22 cellular contexts compared by ENCODE assay signal in genomic region chrX:39073131-39073530, GRCh38.
"Had no signal": no experiment of that assay in that cellular context is flagged by ENCODE, and none has a peak within 500 bp of the region (broad histone marks: within the 10 kb centered on the region; RNA-seq: fewer than 3 reads in every experiment).

No MANE protein-coding gene starts in this region.

- H3K27ac Mint-ChIP-seq: endodermal cell; immature natural killer cell; naive thymus-derived CD4-positive, alpha-beta T cell; stimulated activated naive CD8-positive, alpha-beta T cell treated with anti-CD3 and anti-CD28 coated beads, Interleukin-15, amount 100 ng/mL, for 72 hours had no signal

- H3K4me1 Mint-ChIP-seq: endodermal cell; immature natural killer cell; naive thymus-derived CD4-positive, alpha-beta T cell; nephron progenitor cell; stimulated activated naive B cell treated with anti-CD40 and anti-IgM and Interleukin-4, amounts not matched to agents 10 μg/mL and 1 μg/mL and 100 μg/mL, for 72 hours; stimulated activated naive CD8-positive, alpha-beta T cell treated with anti-CD3 and anti-CD28 coated beads, Interleukin-15, amount 100 ng/mL, for 72 hours had no signal

- ATAC-seq: gastroesophageal sphincter; naive thymus-derived CD4-positive, alpha-beta T cell; psoas muscle; sciatic nerve; stimulated activated naive B cell treated with anti-CD40 and anti-IgM and Interleukin-4, amounts not matched to agents 10 μg/mL and 1 μg/mL and 100 μg/mL, for 72 hours; stimulated activated naive CD8-positive, alpha-beta T cell treated with anti-CD3 and anti-CD28 coated beads, Interleukin-15, amount 100 ng/mL, for 72 hours had no signal

- H3K36me3 Mint-ChIP-seq: immature natural killer cell; stimulated activated naive B cell treated with anti-CD40 and anti-IgM and Interleukin-4, amounts not matched to agents 10 μg/mL and 1 μg/mL and 100 μg/mL, for 72 hours had no signal

- H3K79me2 ChIP-seq: parathyroid adenoma had no signal

- H3K9ac ChIP-seq: parathyroid adenoma had no signal

- H3K36me3 ChIP-seq: esophagus muscularis mucosa, gastroesophageal sphincter, spleen, thoracic aorta, transverse colon had no signal

- H3K4me3 Mint-ChIP-seq: endodermal cell; immature natural killer cell; naive thymus-derived CD4-positive, alpha-beta T cell; nephron progenitor cell; stimulated activated naive B cell treated with anti-CD40 and anti-IgM and Interleukin-4, amounts not matched to agents 10 μg/mL and 1 μg/mL and 100 μg/mL, for 72 hours; stimulated activated naive CD8-positive, alpha-beta T cell treated with anti-CD3 and anti-CD28 coated beads, Interleukin-15, amount 100 ng/mL, for 72 hours had no signal

- H3K9me3 ChIP-seq: gastroesophageal sphincter, psoas muscle, thoracic aorta, transverse colon had no signal

- H2AFZ ChIP-seq: parathyroid adenoma had no signal

- H3K4me1 ChIP-seq: esophagus muscularis mucosa, gastroesophageal sphincter, parathyroid adenoma, psoas muscle, spleen, transverse colon had no signal

- DNase-seq: effector CD4-positive, alpha-beta T cell; endodermal cell; glutamatergic neuron; immature natural killer cell; naive thymus-derived CD4-positive, alpha-beta T cell; nephron progenitor cell; psoas muscle; retina; spleen; stimulated activated CD4-positive, alpha-beta T cell treated with anti-CD3 and anti-CD28 coated beads, Interleukin-15, amount 100 ng/mL, for 24 hours; stimulated activated CD4-positive, alpha-beta T cell treated with anti-CD3 and anti-CD28 coated beads, Interleukin-2, amount 100 ng/mL, for 24 hours; stimulated activated CD4-positive, alpha-beta T cell treated with anti-CD3 and anti-CD28 coated beads, Interleukin-4, amount 100 ng/mL, for 4 hours; stimulated activated naive B cell treated with anti-CD40 and anti-IgM and Interleukin-4, amounts not matched to agents 10 μg/mL and 1 μg/mL and 100 μg/mL, for 72 hours; stimulated activated naive CD8-positive, alpha-beta T cell treated with anti-CD3 and anti-CD28 coated beads, Interleukin-15, amount 100 ng/mL, for 72 hours; transverse colon had no signal

- H3K4me3 ChIP-seq: coronary artery, esophagus muscularis mucosa, gastroesophageal sphincter, psoas muscle, spleen, thoracic aorta, transverse colon had no signal

- FAIRE-seq: endothelial cell of umbilical vein had no signal

- H3K27ac ChIP-seq: coronary artery, esophagus muscularis mucosa, gastroesophageal sphincter, parathyroid adenoma, psoas muscle, spleen, thoracic aorta, transverse colon had no signal

- H3K27me3 ChIP-seq: esophagus muscularis mucosa, gastroesophageal sphincter, spleen, transverse colon had no signal

- H3K27me3 Mint-ChIP-seq: naive thymus-derived CD4-positive, alpha-beta T cell; stimulated activated naive CD8-positive, alpha-beta T cell treated with anti-CD3 and anti-CD28 coated beads, Interleukin-15, amount 100 ng/mL, for 72 hours had no signal
